ENCODE assay signal across 1 cellular context in genomic region chr22:32050678-32051515, GRCh38.
TF ChIP-seq lines count a peak whose summit lies in the region.

No MANE protein-coding gene starts in this region.

TF ChIP-seq in IMR-90, 13 proteins besides CTCF, POLR2A, EP300 and RAD21 (continued from another document):
- TF ChIP-seq USF2 (IDR thresholded peaks at IDR 0.05; ENCODE audit: low read depth, low read length) (no peak), SMC3 (IDR thresholded peaks at IDR 0.05; ENCODE audit: low read depth, low read length) (no peak), ELK1 (IDR thresholded peaks at IDR 0.05; ENCODE audit: borderline replicate concordance, low read depth, low read length) (no peak), CHD1 (IDR thresholded peaks at IDR 0.05; ENCODE audit: low read depth, low read length) (no peak), BHLHE40 (IDR thresholded peaks at IDR 0.05; ENCODE audit: low read depth, low read length) (no peak)
